ENCODE assay signal across 2 cellular contexts in the genomic region with DNA sequence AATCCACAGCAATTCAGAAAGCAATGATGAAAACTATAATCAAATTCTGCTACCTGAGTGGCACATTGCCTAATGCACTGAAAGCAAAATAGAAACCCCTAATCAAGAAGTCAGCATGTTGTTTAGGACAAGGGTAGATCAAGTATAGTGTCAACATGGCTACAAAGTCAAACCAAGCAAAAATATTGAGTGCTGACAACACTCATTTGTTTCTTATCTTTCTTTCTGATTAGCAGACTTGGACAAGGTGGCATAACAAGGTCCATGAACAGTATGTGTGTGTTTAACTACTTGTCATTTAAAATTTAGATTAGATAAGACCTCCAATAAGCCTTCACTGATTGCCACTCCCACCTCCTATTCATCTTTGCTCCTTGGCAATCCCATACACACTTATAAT.
A peak's percentile ranks its signal among the peaks of the same experiment; 100 is the strongest.
TF ChIP-seq lines count a peak whose summit lies in the region.

No MANE protein-coding gene starts in this region.

TF ChIP-seq in HEK293, 187 proteins besides CTCF, POLR2A, EP300 and RAD21 (continued from another document and continues in another):
- TF ChIP-seq ZFP41 (tag by site-specific recombination; IDR thresholded peaks at IDR 0.05; ENCODE audit: borderline replicate concordance) = no peak
- TF ChIP-seq, protein P1, sequence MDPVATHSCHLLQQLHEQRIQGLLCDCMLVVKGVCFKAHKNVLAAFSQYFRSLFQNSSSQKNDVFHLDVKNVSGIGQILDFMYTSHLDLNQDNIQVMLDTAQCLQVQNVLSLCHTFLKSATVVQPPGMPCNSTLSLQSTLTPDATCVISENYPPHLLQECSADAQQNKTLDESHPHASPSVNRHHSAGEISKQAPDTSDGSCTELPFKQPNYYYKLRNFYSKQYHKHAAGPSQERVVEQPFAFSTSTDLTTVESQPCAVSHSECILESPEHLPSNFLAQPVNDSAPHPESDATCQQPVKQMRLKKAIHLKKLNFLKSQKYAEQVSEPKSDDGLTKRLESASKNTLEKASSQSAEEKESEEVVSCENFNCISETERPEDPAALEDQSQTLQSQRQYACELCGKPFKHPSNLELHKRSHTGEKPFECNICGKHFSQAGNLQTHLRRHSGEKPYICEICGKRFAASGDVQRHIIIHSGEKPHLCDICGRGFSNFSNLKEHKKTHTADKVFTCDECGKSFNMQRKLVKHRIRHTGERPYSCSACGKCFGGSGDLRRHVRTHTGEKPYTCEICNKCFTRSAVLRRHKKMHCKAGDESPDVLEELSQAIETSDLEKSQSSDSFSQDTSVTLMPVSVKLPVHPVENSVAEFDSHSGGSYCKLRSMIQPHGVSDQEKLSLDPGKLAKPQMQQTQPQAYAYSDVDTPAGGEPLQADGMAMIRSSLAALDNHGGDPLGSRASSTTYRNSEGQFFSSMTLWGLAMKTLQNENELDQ (tag by site-specific recombination; IDR thresholded peaks at IDR 0.05; ENCODE audit: low read depth) = no peak
- TF ChIP-seq ZNF624 (tag by site-specific recombination; IDR thresholded peaks at IDR 0.05) = no peak
- peak; percentile 77 for TF ChIP-seq SP7 (tag by site-specific recombination; IDR thresholded peaks at IDR 0.05)
- no peak for TF ChIP-seq ZNF37A (tag by site-specific recombination; IDR thresholded peaks at IDR 0.05)
- no peak for TF ChIP-seq ZEB2 (tag by site-specific recombination; IDR thresholded peaks at IDR 0.05)
- TF ChIP-seq ZNF239 (tag by site-specific recombination; IDR thresholded peaks at IDR 0.05) = no peak
- no peak for TF ChIP-seq GLI2 (tag by site-specific recombination; IDR thresholded peaks at IDR 0.05; ENCODE audit: borderline replicate concordance, low read depth)
- TF ChIP-seq, protein P2, sequence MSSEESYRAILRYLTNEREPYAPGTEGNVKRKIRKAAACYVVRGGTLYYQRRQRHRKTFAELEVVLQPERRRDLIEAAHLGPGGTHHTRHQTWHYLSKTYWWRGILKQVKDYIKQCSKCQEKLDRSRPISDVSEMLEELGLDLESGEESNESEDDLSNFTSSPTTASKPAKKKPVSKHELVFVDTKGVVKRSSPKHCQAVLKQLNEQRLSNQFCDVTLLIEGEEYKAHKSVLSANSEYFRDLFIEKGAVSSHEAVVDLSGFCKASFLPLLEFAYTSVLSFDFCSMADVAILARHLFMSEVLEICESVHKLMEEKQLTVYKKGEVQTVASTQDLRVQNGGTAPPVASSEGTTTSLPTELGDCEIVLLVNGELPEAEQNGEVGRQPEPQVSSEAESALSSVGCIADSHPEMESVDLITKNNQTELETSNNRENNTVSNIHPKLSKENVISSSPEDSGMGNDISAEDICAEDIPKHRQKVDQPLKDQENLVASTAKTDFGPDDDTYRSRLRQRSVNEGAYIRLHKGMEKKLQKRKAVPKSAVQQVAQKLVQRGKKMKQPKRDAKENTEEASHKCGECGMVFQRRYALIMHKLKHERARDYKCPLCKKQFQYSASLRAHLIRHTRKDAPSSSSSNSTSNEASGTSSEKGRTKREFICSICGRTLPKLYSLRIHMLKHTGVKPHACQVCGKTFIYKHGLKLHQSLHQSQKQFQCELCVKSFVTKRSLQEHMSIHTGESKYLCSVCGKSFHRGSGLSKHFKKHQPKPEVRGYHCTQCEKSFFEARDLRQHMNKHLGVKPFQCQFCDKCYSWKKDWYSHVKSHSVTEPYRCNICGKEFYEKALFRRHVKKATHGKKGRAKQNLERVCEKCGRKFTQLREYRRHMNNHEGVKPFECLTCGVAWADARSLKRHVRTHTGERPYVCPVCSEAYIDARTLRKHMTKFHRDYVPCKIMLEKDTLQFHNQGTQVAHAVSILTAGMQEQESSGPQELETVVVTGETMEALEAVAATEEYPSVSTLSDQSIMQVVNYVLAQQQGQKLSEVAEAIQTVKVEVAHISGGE (tag by site-specific recombination; conservative IDR thresholded peaks at IDR 0.05; ENCODE audit: low read depth) = no peak
- no peak for TF ChIP-seq ZNF48 (tag by site-specific recombination; IDR thresholded peaks at IDR 0.05)
- peak; percentile 58; the same call in 1 of the 2 replicates for TF ChIP-seq TCF7L2 (IDR thresholded peaks at IDR 0.05; ENCODE audit: borderline replicate concordance, low read depth, low read length)
- TF ChIP-seq ZFP37 (tag by site-specific recombination; IDR thresholded peaks at IDR 0.05) = no peak
- TF ChIP-seq SALL2 (tag by site-specific recombination; IDR thresholded peaks at IDR 0.05; ENCODE audit: borderline replicate concordance) = no peak
- TF ChIP-seq ZNF843 (tag by site-specific recombination; IDR thresholded peaks at IDR 0.05) = 0 out of 2 replicates have a peak, but pooled peaks have one; percentile 61
- TF ChIP-seq ZNF157 (tag by site-specific recombination; IDR thresholded peaks at IDR 0.05) = no peak
- TF ChIP-seq WT1 (tag by site-specific recombination; IDR thresholded peaks at IDR 0.05) = no peak
- TF ChIP-seq, protein P3, sequence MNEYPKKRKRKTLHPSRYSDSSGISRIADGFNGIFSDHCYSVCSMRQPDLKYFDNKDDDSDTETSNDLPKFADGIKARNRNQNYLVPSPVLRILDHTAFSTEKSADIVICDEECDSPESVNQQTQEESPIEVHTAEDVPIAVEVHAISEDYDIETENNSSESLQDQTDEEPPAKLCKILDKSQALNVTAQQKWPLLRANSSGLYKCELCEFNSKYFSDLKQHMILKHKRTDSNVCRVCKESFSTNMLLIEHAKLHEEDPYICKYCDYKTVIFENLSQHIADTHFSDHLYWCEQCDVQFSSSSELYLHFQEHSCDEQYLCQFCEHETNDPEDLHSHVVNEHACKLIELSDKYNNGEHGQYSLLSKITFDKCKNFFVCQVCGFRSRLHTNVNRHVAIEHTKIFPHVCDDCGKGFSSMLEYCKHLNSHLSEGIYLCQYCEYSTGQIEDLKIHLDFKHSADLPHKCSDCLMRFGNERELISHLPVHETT (tag by site-specific recombination; IDR thresholded peaks at IDR 0.05) = no peak
- TF ChIP-seq, protein P4, sequence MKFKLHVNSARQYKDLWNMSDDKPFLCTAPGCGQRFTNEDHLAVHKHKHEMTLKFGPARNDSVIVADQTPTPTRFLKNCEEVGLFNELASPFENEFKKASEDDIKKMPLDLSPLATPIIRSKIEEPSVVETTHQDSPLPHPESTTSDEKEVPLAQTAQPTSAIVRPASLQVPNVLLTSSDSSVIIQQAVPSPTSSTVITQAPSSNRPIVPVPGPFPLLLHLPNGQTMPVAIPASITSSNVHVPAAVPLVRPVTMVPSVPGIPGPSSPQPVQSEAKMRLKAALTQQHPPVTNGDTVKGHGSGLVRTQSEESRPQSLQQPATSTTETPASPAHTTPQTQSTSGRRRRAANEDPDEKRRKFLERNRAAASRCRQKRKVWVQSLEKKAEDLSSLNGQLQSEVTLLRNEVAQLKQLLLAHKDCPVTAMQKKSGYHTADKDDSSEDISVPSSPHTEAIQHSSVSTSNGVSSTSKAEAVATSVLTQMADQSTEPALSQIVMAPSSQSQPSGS (tag by site-specific recombination; IDR thresholded peaks at IDR 0.05; ENCODE audit: low read depth) = no peak
- TF ChIP-seq ZNF10 (tag by site-specific recombination; IDR thresholded peaks at IDR 0.05) = no peak
- TF ChIP-seq ZNF473 (tag by site-specific recombination; IDR thresholded peaks at IDR 0.05) = no peak

TF ChIP-seq in WTC11, 78 proteins besides CTCF, POLR2A, EP300 and RAD21 (continued from another document):
- TF ChIP-seq, protein P5, sequence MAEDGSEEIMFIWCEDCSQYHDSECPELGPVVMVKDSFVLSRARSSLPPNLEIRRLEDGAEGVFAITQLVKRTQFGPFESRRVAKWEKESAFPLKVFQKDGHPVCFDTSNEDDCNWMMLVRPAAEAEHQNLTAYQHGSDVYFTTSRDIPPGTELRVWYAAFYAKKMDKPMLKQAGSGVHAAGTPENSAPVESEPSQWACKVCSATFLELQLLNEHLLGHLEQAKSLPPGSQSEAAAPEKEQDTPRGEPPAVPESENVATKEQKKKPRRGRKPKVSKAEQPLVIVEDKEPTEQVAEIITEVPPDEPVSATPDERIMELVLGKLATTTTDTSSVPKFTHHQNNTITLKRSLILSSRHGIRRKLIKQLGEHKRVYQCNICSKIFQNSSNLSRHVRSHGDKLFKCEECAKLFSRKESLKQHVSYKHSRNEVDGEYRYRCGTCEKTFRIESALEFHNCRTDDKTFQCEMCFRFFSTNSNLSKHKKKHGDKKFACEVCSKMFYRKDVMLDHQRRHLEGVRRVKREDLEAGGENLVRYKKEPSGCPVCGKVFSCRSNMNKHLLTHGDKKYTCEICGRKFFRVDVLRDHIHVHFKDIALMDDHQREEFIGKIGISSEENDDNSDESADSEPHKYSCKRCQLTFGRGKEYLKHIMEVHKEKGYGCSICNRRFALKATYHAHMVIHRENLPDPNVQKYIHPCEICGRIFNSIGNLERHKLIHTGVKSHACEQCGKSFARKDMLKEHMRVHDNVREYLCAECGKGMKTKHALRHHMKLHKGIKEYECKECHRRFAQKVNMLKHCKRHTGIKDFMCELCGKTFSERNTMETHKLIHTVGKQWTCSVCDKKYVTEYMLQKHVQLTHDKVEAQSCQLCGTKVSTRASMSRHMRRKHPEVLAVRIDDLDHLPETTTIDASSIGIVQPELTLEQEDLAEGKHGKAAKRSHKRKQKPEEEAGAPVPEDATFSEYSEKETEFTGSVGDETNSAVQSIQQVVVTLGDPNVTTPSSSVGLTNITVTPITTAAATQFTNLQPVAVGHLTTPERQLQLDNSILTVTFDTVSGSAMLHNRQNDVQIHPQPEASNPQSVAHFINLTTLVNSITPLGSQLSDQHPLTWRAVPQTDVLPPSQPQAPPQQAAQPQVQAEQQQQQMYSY (CRISPR knock-in tag; IDR thresholded peaks at IDR 0.05) = no peak
